In the genomic region with DNA sequence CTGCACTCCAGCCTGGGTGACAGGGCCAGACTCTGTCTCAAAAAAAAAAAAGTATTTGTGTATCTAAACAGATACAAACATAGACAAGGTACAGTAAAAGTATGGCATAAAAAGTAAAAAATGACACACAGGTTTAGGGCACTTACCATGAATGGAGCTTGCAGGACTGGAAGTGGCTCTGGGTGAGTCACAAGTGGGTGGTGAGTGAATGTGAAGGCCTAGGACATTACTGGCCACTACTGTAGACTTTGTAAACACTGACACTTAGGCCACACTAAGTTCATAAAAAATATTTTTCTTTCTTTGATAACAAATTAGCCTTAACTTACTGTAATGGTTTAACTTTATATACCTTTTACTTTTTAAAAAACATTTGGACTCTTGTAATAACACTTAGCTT, we compare ENCODE assay signal across 16 cellular contexts. TPM values are rescaled to one million over a fixed set of nuclear protein-coding genes. Genes with fewer than 3 reads are reported as not detected.
DNase-seq lines count a peak whose midpoint lies in the region; ATAC-seq and TF ChIP-seq lines count a peak whose summit lies in the region.
"Had no signal": no experiment of that assay in that cellular context is flagged by ENCODE, and none has a peak within 500 bp of the region (broad histone marks: within the 10 kb centered on the region; RNA-seq: fewer than 3 reads in every experiment).

No MANE protein-coding gene starts in this region.

- DNase-seq in AG08396 (ENCODE audit: low spot score) (peak; percentile 60), HFF-Myc (ENCODE audit: extremely low read depth, low read depth) (peak; percentile 4), astrocyte of the spinal cord (ENCODE audit: low read depth, low spot score) (peak; percentile 28), hepatic stellate cell (ENCODE audit: low spot score) (peak; percentile 56), SK-N-DZ (ENCODE audit: low spot score) (no peak), NCI-H2107 treated with DMSO at 0.1 percent for 48 hours (lab: John Stamatoyannopoulos, UW; ENCODE audit: unreplicated experiment) (no peak)
- no peak for DNase-seq in central memory CD4-positive, alpha-beta T cell
- DNase-seq: activated CD8-positive, alpha-beta T cell treated with anti-CD3 and anti-CD28 coated beads for 36 hours; activated naive CD4-positive, alpha-beta T cell; AML-193; foreskin melanocyte; islet precursor cell; NCI-H226; stimulated activated CD4-positive, alpha-beta T cell treated with anti-CD3 and anti-CD28 coated beads, Interleukin-2, amount 100 ng/mL, for 48 hours had no signal

- H3K4me3 ChIP-seq in HFF-Myc (replicated peaks; ENCODE audit: low read depth, low read length) (no peak overlapping the region), astrocyte of the spinal cord (ENCODE audit: low read depth, low read length) (no peak overlapping the region)
- H3K4me3 ChIP-seq: Peyer's patch had no signal

- in situ Hi-C loops in astrocyte of the spinal cord (cut with HindIII; ENCODE audit: low sequenced_read_pairs), result no loop called here

- TF ChIP-seq CTCF in HFF-Myc (IDR thresholded peaks at IDR 0.05; ENCODE audit: low read depth, low read length, missing control alignments) (no peak), astrocyte of the spinal cord (IDR thresholded peaks at IDR 0.05; ENCODE audit: low read depth, low read length) (no peak)

- no peak for ATAC-seq in HG03439 (IDR thresholded peaks at IDR 0.05; ENCODE audit: unreplicated experiment)
- ATAC-seq: activated CD8-positive, alpha-beta T cell treated with anti-CD3 and anti-CD28 coated beads for 36 hours had no signal

RNA-seq across cellular contexts. Expression of a gene that starts 38.0 kb away (rescaled TPM):
- 70.0 and 80.3 TPM in 2 replicates for polyA plus RNA-seq in SK-N-DZ (2014; cell fraction: cytosol; rRNA removed)
- 54.4 and 60.3 TPM in 2 replicates for polyA plus RNA-seq in SK-N-DZ (2014; cell fraction: nucleus; rRNA removed)

Comparison
In these comparisons a context has a peak if more than half of its experiments do, and no peak if none do; other contexts are left out.
1. DNase-seq: peak in AG08396 (single experiment), HFF-Myc (single experiment), astrocyte of the spinal cord (single experiment) and hepatic stellate cell (single experiment); none in central memory CD4-positive, alpha-beta T cell (single experiment), SK-N-DZ (single experiment) and NCI-H2107 treated with DMSO at 0.1 percent for 48 hours (single experiment).